Comparison of ENCODE assay signal across 9 cellular contexts in genomic region chrX:15882704-15883539, GRCh38.
DNase-seq lines count a peak whose midpoint lies in the region; ATAC-seq and TF ChIP-seq lines count a peak whose summit lies in the region.
"Had no signal": no experiment of that assay in that cellular context is flagged by ENCODE, and none has a peak within 500 bp of the region (broad histone marks: within the 10 kb centered on the region; RNA-seq: fewer than 3 reads in every experiment).

No MANE protein-coding gene starts in this region.

- H3K4me1 ChIP-seq in OCI-LY1 (ENCODE audit: insufficient read depth, low read length, severe bottlenecking), result peaks cover 16% of the 10 kb centered on the region

- peaks cover 5% of the 10 kb centered on the region for H3K36me3 Mint-ChIP-seq in memory B cell

- no peak overlapping the region for H3K9ac ChIP-seq in OCI-LY1 (ENCODE audit: low read length)

- 0 out of 2 replicates have a peak overlapping the region, but pooled peaks have one; percentile 18 for H2AFZ ChIP-seq in OCI-LY1 (ENCODE audit: low read length)

- DNase-seq in memory B cell (ENCODE audit: low spot score in 2 of 2), result no peak
- DNase-seq in NCI-H1436 treated with DMSO at 0.1 percent for 48 hours (lab: John Stamatoyannopoulos, UW), result no peak
- DNase-seq in anterior cingulate cortex (lab: John Stamatoyannopoulos, UW), result no peak
- no peak for DNase-seq in activated CD4-positive, alpha-beta T cell treated with anti-CD3 and anti-CD28 coated beads for 1 hour
- DNase-seq in NCI-H524 (lab: John Stamatoyannopoulos, UW), result no peak
- DNase-seq: effector CD8-positive, alpha-beta T cell had no signal

- no peaks in the 10 kb centered on the region for H3K36me3 ChIP-seq in OCI-LY1 (ENCODE audit: insufficient read depth, low read length)

- H3K27ac Mint-ChIP-seq in memory B cell, result no peak overlapping the region

- H3K27me3 Mint-ChIP-seq in memory B cell, result no peaks in the 10 kb centered on the region

- H4K20me1 ChIP-seq in OCI-LY1 (ENCODE audit: insufficient read depth, low read length), result no peaks in the 10 kb centered on the region

- no peaks in the 10 kb centered on the region for H3K79me2 ChIP-seq in OCI-LY1 (ENCODE audit: insufficient read depth, low read length)

- H3K9me2 ChIP-seq in OCI-LY1 (ENCODE audit: low read depth, low read length), result no peaks in the 10 kb centered on the region

- peak overlapping the region; percentile 69 for H3K4me3 Mint-ChIP-seq in memory B cell

- peaks cover 20% of the 10 kb centered on the region for H3K4me1 Mint-ChIP-seq in memory B cell

- H3K9me3 Mint-ChIP-seq in memory B cell, result peaks cover 1% of the 10 kb centered on the region

- no peaks in the 10 kb centered on the region for H3K9me3 ChIP-seq in OCI-LY1 (ENCODE audit: low read length)

- TF ChIP-seq CTCF in OCI-LY1 (IDR thresholded peaks at IDR 0.05; ENCODE audit: low read length), result no peak

- no peaks in the 10 kb centered on the region for H3K27me3 ChIP-seq in OCI-LY1 (ENCODE audit: insufficient read depth, low read length)

- H3K4me2 ChIP-seq in OCI-LY1 (ENCODE audit: low read length), result peak overlapping the region; percentile 37; the same call in 1 of the 2 replicates

- H3F3A ChIP-seq in OCI-LY1 (ENCODE audit: insufficient read depth, low read length), result no peaks in the 10 kb centered on the region

- peak overlapping the region; percentile 13 for H3K27ac ChIP-seq in OCI-LY1 (ENCODE audit: low read depth, low read length, poor library complexity, severe bottlenecking)

- ATAC-seq in GM18861 (IDR thresholded peaks at IDR 0.05; ENCODE audit: unreplicated experiment) (peak; percentile 90), HG02798 (IDR thresholded peaks at IDR 0.05; ENCODE audit: poor library complexity, unreplicated experiment) (peak; percentile 74), memory B cell (ENCODE audit: low read depth) (peak; percentile 65)

- H3K4me3 ChIP-seq in OCI-LY1 (ENCODE audit: low read depth, low read length, poor library complexity, severe bottlenecking), result no peak overlapping the region
